ENCODE assay signal across 1 cellular context in genomic region chr1:4161271-4162006, GRCh38.
TF ChIP-seq lines count a peak whose summit lies in the region.

No MANE protein-coding gene starts in this region.

TF ChIP-seq in SK-N-SH, 30 proteins besides CTCF, POLR2A, EP300 and RAD21 (continued from another document):
- no peak for TF ChIP-seq ZBTB33 (IDR thresholded peaks at IDR 0.05; ENCODE audit: borderline replicate concordance, low read depth)
